ENCODE assay signal across 13 cellular contexts in the genomic region with DNA sequence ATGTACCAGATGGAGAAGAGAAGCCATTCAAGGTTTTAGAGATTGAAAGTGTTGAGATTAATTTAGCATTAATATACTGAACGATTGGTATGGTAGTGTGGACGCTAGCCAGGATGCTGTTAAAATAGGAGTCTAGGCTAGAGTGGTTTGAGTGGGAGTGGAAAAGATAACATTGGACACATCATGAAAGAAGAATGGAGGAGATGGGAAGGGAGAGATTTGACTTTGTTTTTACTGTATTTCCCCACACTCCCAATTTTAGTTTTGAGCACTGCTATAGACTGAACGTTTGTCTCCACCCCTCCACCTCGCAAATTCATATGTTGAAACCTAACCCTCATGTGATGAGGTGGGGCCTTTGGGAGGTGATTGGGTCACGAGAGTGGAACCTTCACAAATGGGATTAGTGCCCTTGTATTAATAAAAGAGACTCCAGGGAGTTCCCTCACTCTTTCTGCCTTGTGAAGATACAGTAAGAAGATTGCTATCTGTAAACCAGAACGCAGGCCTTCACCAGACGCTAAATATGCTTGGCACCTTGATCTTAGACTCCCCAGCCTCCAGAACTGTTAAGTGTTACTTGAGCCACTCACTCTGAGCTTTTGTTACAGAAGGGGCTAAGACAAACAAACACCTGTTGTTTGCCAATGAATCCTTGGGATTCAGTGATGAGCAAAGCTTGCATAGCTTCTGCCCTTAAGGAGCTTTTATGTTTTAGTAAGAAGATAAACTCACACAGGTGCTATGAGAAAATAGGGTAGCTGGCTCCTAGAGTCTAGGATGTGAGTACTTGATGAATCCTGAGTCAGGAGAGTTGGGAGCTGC. TPM values are rescaled to one million over a fixed set of nuclear protein-coding genes. Genes with fewer than 3 reads are reported as not detected.
DNase-seq lines count a peak whose midpoint lies in the region; ATAC-seq lines count a peak whose summit lies in the region.
"Had no signal": no experiment of that assay in that cellular context is flagged by ENCODE, and none has a peak within 500 bp of the region (broad histone marks: within the 10 kb centered on the region; RNA-seq: fewer than 3 reads in every experiment).

No MANE protein-coding gene starts in this region.

- no peak overlapping the region for H3K4me3 Mint-ChIP-seq in stimulated activated naive B cell treated with anti-CD40 and anti-IgM and Interleukin-4, amounts not matched to agents 10 μg/mL and 1 μg/mL and 100 μg/mL, for 72 hours
- H3K4me3 Mint-ChIP-seq: activated CD8-positive, alpha-beta memory T cell treated with anti-CD3 and anti-CD28 coated beads, Interleukin-2, amount 10 ng/mL, durations not matched to agents 7 days and 5 days had no signal

- no peak for DNase-seq in activated naive CD4-positive, alpha-beta T cell treated with anti-CD3 and anti-CD28 coated beads, Interleukin-2, amount 50 U/mL, for 72 hours (ENCODE audit: low spot score in 2 of 2)
- DNase-seq in activated naive CD4-positive, alpha-beta T cell treated with anti-CD3 and anti-CD28 coated beads, Interleukin-2, amount 50 U/mL, for 16 hours = no peak
- peak; percentile 36 for DNase-seq in SK-N-DZ (ENCODE audit: low spot score)
- DNase-seq in iPS DF 19.7 (ENCODE audit: low read depth, low spot score) = peak; percentile 15
- DNase-seq in stimulated activated naive B cell treated with anti-CD40 and anti-IgM and Interleukin-4, amounts not matched to agents 10 μg/mL and 1 μg/mL and 100 μg/mL, for 72 hours = no peak
- DNase-seq in medulla oblongata (ENCODE audit: extremely low spot score) = no peak
- DNase-seq in NCI-H2081 treated with DMSO at 0.1 percent for 48 hours (lab: John Stamatoyannopoulos, UW) = no peak
- no peak for DNase-seq in LoVo (ENCODE audit: low spot score)
- DNase-seq: activated CD8-positive, alpha-beta memory T cell treated with anti-CD3 and anti-CD28 coated beads, Interleukin-2, amount 10 ng/mL, durations not matched to agents 7 days and 5 days; cerebellar nuclear complex; mucosa of descending colon; NCI-H526 treated with DMSO at 0.1 percent for 48 hours had no signal

- peak overlapping the region; percentile 56 to 87 for H3K27ac Mint-ChIP-seq in activated naive CD4-positive, alpha-beta T cell treated with anti-CD3 and anti-CD28 coated beads, Interleukin-2, amount 50 U/mL, for 72 hours
- peak overlapping the region; percentile 21 for H3K27ac Mint-ChIP-seq in stimulated activated naive B cell treated with anti-CD40 and anti-IgM and Interleukin-4, amounts not matched to agents 10 μg/mL and 1 μg/mL and 100 μg/mL, for 72 hours
- H3K27ac Mint-ChIP-seq: activated CD8-positive, alpha-beta memory T cell treated with anti-CD3 and anti-CD28 coated beads, Interleukin-2, amount 10 ng/mL, durations not matched to agents 7 days and 5 days had no signal

- no peak for ATAC-seq in activated naive CD4-positive, alpha-beta T cell treated with anti-CD3 and anti-CD28 coated beads, Interleukin-2, amount 50 U/mL, for 72 hours
- no peak for ATAC-seq in stimulated activated naive B cell treated with anti-CD40 and anti-IgM and Interleukin-4, amounts not matched to agents 10 μg/mL and 1 μg/mL and 100 μg/mL, for 72 hours (replicated peaks)
- ATAC-seq: activated CD8-positive, alpha-beta memory T cell treated with anti-CD3 and anti-CD28 coated beads, Interleukin-2, amount 10 ng/mL, durations not matched to agents 7 days and 5 days; mucosa of descending colon; SK-N-SH treated with all-trans-retinoic acid at 6 μM for 48 hours had no signal

- peaks cover 0 to 8% of the 10 kb centered on the region in 2 donors for H3K36me3 Mint-ChIP-seq in activated naive CD4-positive, alpha-beta T cell treated with anti-CD3 and anti-CD28 coated beads, Interleukin-2, amount 50 U/mL, for 72 hours
- peaks cover 11 to 22% of the 10 kb centered on the region in 2 donors for H3K36me3 Mint-ChIP-seq in stimulated activated naive B cell treated with anti-CD40 and anti-IgM and Interleukin-4, amounts not matched to agents 10 μg/mL and 1 μg/mL and 100 μg/mL, for 72 hours

- no peaks in the 10 kb centered on the region for H3K27me3 Mint-ChIP-seq in stimulated activated naive B cell treated with anti-CD40 and anti-IgM and Interleukin-4, amounts not matched to agents 10 μg/mL and 1 μg/mL and 100 μg/mL, for 72 hours
- H3K27me3 Mint-ChIP-seq: activated CD8-positive, alpha-beta memory T cell treated with anti-CD3 and anti-CD28 coated beads, Interleukin-2, amount 10 ng/mL, durations not matched to agents 7 days and 5 days had no signal

- H3K9me3 Mint-ChIP-seq in activated naive CD4-positive, alpha-beta T cell treated with anti-CD3 and anti-CD28 coated beads, Interleukin-2, amount 50 U/mL, for 72 hours = no peaks in the 10 kb centered on the region
- H3K9me3 Mint-ChIP-seq in stimulated activated naive B cell treated with anti-CD40 and anti-IgM and Interleukin-4, amounts not matched to agents 10 μg/mL and 1 μg/mL and 100 μg/mL, for 72 hours = peaks cover 5 to 6% of the 10 kb centered on the region in 2 donors

- peaks cover 43 to 63% of the 10 kb centered on the region in 2 donors for H3K4me1 Mint-ChIP-seq in stimulated activated naive B cell treated with anti-CD40 and anti-IgM and Interleukin-4, amounts not matched to agents 10 μg/mL and 1 μg/mL and 100 μg/mL, for 72 hours

RNA-seq across cellular contexts. Expression of a gene that starts 25.8 kb away (rescaled TPM):
- 10 to 100 TPM; 70.5 to 74.9 TPM for total RNA-seq in activated naive CD4-positive, alpha-beta T cell treated with anti-CD3 and anti-CD28 coated beads, Interleukin-2, amount 50 U/mL, for 72 hours
- 22.7 and 26.4 TPM in 2 replicates for polyA plus RNA-seq in SK-N-DZ (2014; cell fraction: cytosol; rRNA removed)
- polyA plus RNA-seq in SK-N-DZ (2014; cell fraction: nucleus; rRNA removed) = 20.9 and 25.1 TPM in 2 replicates

Comparison
In these comparisons a context has a peak if more than half of its experiments do, and no peak if none do; other contexts are left out.
1. DNase-seq: peak in SK-N-DZ (single experiment) and iPS DF 19.7 (single experiment); none in activated naive CD4-positive, alpha-beta T cell treated with anti-CD3 and anti-CD28 coated beads, Interleukin-2, amount 50 U/mL, for 72 hours (0 of 2), activated naive CD4-positive, alpha-beta T cell treated with anti-CD3 and anti-CD28 coated beads, Interleukin-2, amount 50 U/mL, for 16 hours (single experiment), stimulated activated naive B cell treated with anti-CD40 and anti-IgM and Interleukin-4, amounts not matched to agents 10 μg/mL and 1 μg/mL and 100 μg/mL, for 72 hours (single experiment), medulla oblongata (single experiment), NCI-H2081 treated with DMSO at 0.1 percent for 48 hours (single experiment) and LoVo (single experiment).